Comparison of ENCODE assay signal across 21 cellular contexts in genomic region chr22:46843691-46844297, GRCh38.
DNase-seq lines count a peak whose midpoint lies in the region; FAIRE-seq and TF ChIP-seq lines count a peak whose summit lies in the region.
"Had no signal": no experiment of that assay in that cellular context is flagged by ENCODE, and none has a peak within 500 bp of the region (broad histone marks: within the 10 kb centered on the region; RNA-seq: fewer than 3 reads in every experiment).

No MANE protein-coding gene starts in this region.

- peaks cover 27% of the 10 kb centered on the region for H3K4me1 Mint-ChIP-seq in astrocyte (ENCODE audit: low read depth, unreplicated experiment)

- H3K36me3 ChIP-seq in astrocyte (ENCODE audit: insufficient read depth, low read length) (no peaks in the 10 kb centered on the region), keratinocyte (ENCODE audit: control insufficient read depth in 2 of 2, extremely low read depth in 1 of 2, insufficient read depth in 2 of 2, low read length in 2 of 2) (peaks cover 0 to 2% of the 10 kb centered on the region in 2 experiments)
- H3K36me3 ChIP-seq: right lobe of liver, thyroid gland had no signal

- no peak overlapping the region for H3K4me3 Mint-ChIP-seq in astrocyte (ENCODE audit: unreplicated experiment)
- H3K4me3 Mint-ChIP-seq: activated naive CD8-positive, alpha-beta T cell; immature natural killer cell; mesothelial cell of epicardium had no signal

- peaks cover 10% of the 10 kb centered on the region for H3K36me3 Mint-ChIP-seq in astrocyte (ENCODE audit: low read depth, unreplicated experiment)

- in situ Hi-C loops in GM13977 (cut with MboI; ENCODE audit: low pct_unique_long_range_greater_than_20kb, low sequenced_read_pairs, unreplicated experiment) = no loop called here

- H3K4me2 ChIP-seq in astrocyte (ENCODE audit: low read length) = no peak overlapping the region
- H3K4me2 ChIP-seq in keratinocyte (ENCODE audit: control insufficient read depth, extremely low read depth, insufficient read depth, low read depth, low read length) = peak overlapping the region; percentile 22

- no peaks in the 10 kb centered on the region for H3K9me1 ChIP-seq in keratinocyte (ENCODE audit: control insufficient read depth, extremely low read depth, insufficient read depth, low read length)

- H3K9me3 ChIP-seq in astrocyte (ENCODE audit: insufficient read depth, low read depth, low read length) (no peaks in the 10 kb centered on the region), keratinocyte (ENCODE audit: control insufficient read depth, low read depth, low read length) (no peaks in the 10 kb centered on the region)
- H3K9me3 ChIP-seq: neutrophil, right lobe of liver, thyroid gland had no signal

- peak; percentile 14 for DNase-seq in NCI-H146 (lab: John Stamatoyannopoulos, UW)
- no peak for DNase-seq in NCI-H146 treated with DMSO at 0.1 percent for 48 hours (lab: John Stamatoyannopoulos, UW; ENCODE audit: unreplicated experiment)
- DNase-seq in astrocyte (ENCODE audit: low read depth) = peak; percentile 51
- no peak for DNase-seq in keratinocyte (ENCODE audit: low read depth, low spot score)
- peak in 1 of 49 donors; percentile 26 for DNase-seq in substantia nigra (lab: John Stamatoyannopoulos, UW)
- no peak for DNase-seq in GDM1 (lab: John Stamatoyannopoulos, UW)
- no peak for DNase-seq in GM13977 (ENCODE audit: low spot score)
- no peak for DNase-seq in SK-N-DZ (ENCODE audit: low spot score)
- DNase-seq: activated CD4-positive, alpha-beta T cell treated with anti-CD3 and anti-CD28 coated beads for 4 hours; glutamatergic neuron; immature natural killer cell; right lobe of liver; SHP77 treated with DMSO at 0.1 percent for 48 hours; T-helper 9 cell; thyroid gland had no signal

- no peak overlapping the region for H3K27ac Mint-ChIP-seq in astrocyte (ENCODE audit: unreplicated experiment)
- H3K27ac Mint-ChIP-seq: activated naive CD8-positive, alpha-beta T cell had no signal

- H2AFZ ChIP-seq in astrocyte (ENCODE audit: low read depth, low read length) (no peak overlapping the region), keratinocyte (ENCODE audit: control insufficient read depth, low read length) (no peak overlapping the region)

- H3K9ac ChIP-seq in astrocyte (ENCODE audit: low read length) (no peak overlapping the region), keratinocyte (ENCODE audit: control insufficient read depth, extremely low read depth, insufficient read depth, low read length) (no peak overlapping the region)

- H3K27ac ChIP-seq in astrocyte (ENCODE audit: low read depth, low read length) (no peak overlapping the region), keratinocyte (ENCODE audit: control insufficient read depth, insufficient read depth, low read length) (no peak overlapping the region), substantia nigra (ENCODE audit: low read depth, low read length, poor library complexity, severe bottlenecking) (peak overlapping the region; percentile 19)
- H3K27ac ChIP-seq: 22Rv1, neutrophil, right lobe of liver, thyroid gland had no signal

- TF ChIP-seq CTCF in astrocyte (IDR thresholded peaks at IDR 0.05; ENCODE audit: insufficient read depth, low read depth, low read length) (no peak), keratinocyte (optimal IDR thresholded peaks at IDR 0.05 in 1 of 3, IDR thresholded peaks at IDR 0.05 in 1 of 3, conservative IDR thresholded peaks at IDR 0.05 in 1 of 3; ENCODE audit: extremely low read depth in 1 of 3, insufficient read depth in 2 of 3, low read length in 3 of 3) (no peak), GM13977 (IDR thresholded peaks at IDR 0.05; ENCODE audit: extremely low read depth, insufficient read depth, missing control alignments) (no peak)

- no peaks in the 10 kb centered on the region for H3K27me3 ChIP-seq in astrocyte (ENCODE audit: insufficient read depth, low read length)
- H3K27me3 ChIP-seq in keratinocyte (ENCODE audit: control insufficient read depth, extremely low read depth, insufficient read depth, low read length) = no peaks in the 10 kb centered on the region
- H3K27me3 ChIP-seq: neutrophil, right lobe of liver, thyroid gland had no signal

- no peaks in the 10 kb centered on the region for H3K27me3 Mint-ChIP-seq in astrocyte (ENCODE audit: low read depth, unreplicated experiment)
- H3K27me3 Mint-ChIP-seq: activated naive CD8-positive, alpha-beta T cell had no signal

- H3K79me2 ChIP-seq in astrocyte (ENCODE audit: insufficient read depth, low read length) = no peaks in the 10 kb centered on the region
- H3K79me2 ChIP-seq in keratinocyte (ENCODE audit: control insufficient read depth, insufficient read depth, low read length) = peaks cover 35% of the 10 kb centered on the region

- no peak for FAIRE-seq in astrocyte (lab: Jason Lieb, UNC)
- FAIRE-seq in keratinocyte (lab: Jason Lieb, UNC) = peak; percentile 9
- FAIRE-seq: GM19239, K562 had no signal

- H3K4me1 ChIP-seq in astrocyte (ENCODE audit: insufficient read depth, low read length) = peaks cover 20% of the 10 kb centered on the region
- peaks cover 49% of the 10 kb centered on the region for H3K4me1 ChIP-seq in keratinocyte (ENCODE audit: control insufficient read depth, extremely low read depth, insufficient read depth, low read length)
- H3K4me1 ChIP-seq: right lobe of liver, thyroid gland had no signal

- dilution Hi-C loops in keratinocyte (cut with MboI; ENCODE audit: extremely low pct_ligation_motif_present, low sequenced_read_pairs) = no loop called here

- H3K4me3 ChIP-seq in astrocyte (ENCODE audit: insufficient read depth, low read depth, low read length) (no peak overlapping the region), keratinocyte (ENCODE audit: control insufficient read depth in 2 of 3, extremely low read depth in 1 of 3, insufficient read depth in 2 of 3, low read depth in 1 of 3, low read length in 3 of 3) (no peak overlapping the region)
- H3K4me3 ChIP-seq: K562, right lobe of liver, thyroid gland had no signal

- H3K9me3 Mint-ChIP-seq in astrocyte (ENCODE audit: unreplicated experiment) = no peaks in the 10 kb centered on the region
- H3K9me3 Mint-ChIP-seq: immature natural killer cell had no signal

- H4K20me1 ChIP-seq in astrocyte (ENCODE audit: insufficient read depth, low read length) (peaks cover 55% of the 10 kb centered on the region), keratinocyte (ENCODE audit: control insufficient read depth, extremely low read depth, insufficient read depth, low read length) (peaks cover 2% of the 10 kb centered on the region)

Comparison
In these comparisons a context has a peak if more than half of its experiments do, and no peak if none do; other contexts are left out.
1. DNase-seq: peak in NCI-H146 (single experiment) and astrocyte (single experiment); none in NCI-H146 treated with DMSO at 0.1 percent for 48 hours (single experiment), keratinocyte (single experiment), GDM1 (single experiment), GM13977 (single experiment) and SK-N-DZ (single experiment).